In the genomic region with DNA sequence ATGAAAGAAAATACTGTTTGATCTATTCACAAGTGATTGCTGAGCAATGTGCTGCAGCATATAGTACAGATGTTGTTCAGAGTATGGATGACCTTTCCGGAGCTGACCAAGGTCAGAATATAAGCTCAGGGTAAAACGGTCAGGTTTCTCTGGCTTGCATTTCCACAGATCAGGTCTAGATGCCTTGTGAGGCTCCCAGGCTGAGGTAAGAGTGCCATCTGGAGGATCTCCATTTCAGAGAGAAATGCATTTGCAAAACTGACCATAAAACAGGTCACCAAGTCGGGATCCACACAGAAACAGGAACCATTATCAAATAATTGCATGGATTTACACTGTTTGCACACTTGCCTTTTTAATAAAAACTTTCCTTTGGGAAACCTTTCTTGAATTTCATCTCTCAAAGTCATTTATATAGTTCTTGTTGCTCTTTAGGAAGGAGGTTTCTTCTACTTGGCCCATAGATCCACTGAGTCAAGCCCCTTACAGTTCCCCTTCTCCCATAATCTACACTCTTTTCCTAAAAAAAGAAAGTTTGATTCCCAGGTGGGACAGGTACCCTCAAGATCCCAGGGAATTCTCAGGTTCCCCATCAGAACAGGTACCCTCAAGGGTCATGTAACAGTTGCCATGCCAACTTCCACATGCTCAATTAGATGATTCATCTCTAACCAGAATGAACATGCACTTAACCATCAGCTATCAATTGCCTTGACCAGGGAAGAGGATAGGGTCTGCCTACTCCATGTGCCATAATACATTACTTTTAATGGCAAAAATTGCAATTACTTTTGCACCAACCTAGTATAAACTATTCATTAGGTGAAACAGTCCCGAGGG, we compare ENCODE assay signal across 8 cellular contexts. TPM values are rescaled to one million over a fixed set of nuclear protein-coding genes. Genes with fewer than 3 reads are reported as not detected.
A peak's percentile ranks its signal among the peaks of the same experiment; 100 is the strongest.
DNase-seq lines count a peak whose midpoint lies in the region; ATAC-seq and TF ChIP-seq lines count a peak whose summit lies in the region.

No MANE protein-coding gene starts in this region.

- H2AFZ ChIP-seq in mammary epithelial cell (ENCODE audit: low read depth, low read length): no peak overlapping the region

- H3K9me3 Mint-ChIP-seq in activated T-cell treated with anti-CD3 and anti-CD28 coated beads, Interleukin-2, amount 50 U/mL, for 72 hours: no peaks in the 10 kb centered on the region
- no peaks in the 10 kb centered on the region for H3K9me3 Mint-ChIP-seq in activated T-cell treated with anti-CD3 and anti-CD28 coated beads, Interleukin-2, amount 50 U/mL, for 24 hours

- peak; percentile 6 to 9 for DNase-seq in activated T-cell treated with anti-CD3 and anti-CD28 coated beads, Interleukin-2, amount 50 U/mL, for 72 hours
- DNase-seq in activated T-cell treated with anti-CD3 and anti-CD28 coated beads, Interleukin-2, amount 50 U/mL, for 24 hours: no peak
- peak; percentile 38 for DNase-seq in NCI-H460 (ENCODE audit: extremely low read depth, low read depth)
- DNase-seq in mammary epithelial cell: peak; percentile 55
- peak; percentile 73 for DNase-seq in kidney glomerular epithelial cell (lab: John Stamatoyannopoulos, UW)
- DNase-seq in uterus: peak in 1 of 2 donors; percentile 24
- DNase-seq in NCI-H1436 treated with DMSO at 0.1 percent for 48 hours (lab: John Stamatoyannopoulos, UW): no peak
- no peak for DNase-seq in activated naive CD4-positive, alpha-beta T cell treated with anti-CD3 and anti-CD28 coated beads, Interleukin-2, amount 50 U/mL, for 16 hours

- BruUV-seq in mammary epithelial cell (replicated peaks; lab: Mats Ljungman, UMichigan): no TSS peak

- H3K27ac Mint-ChIP-seq in activated T-cell treated with anti-CD3 and anti-CD28 coated beads, Interleukin-2, amount 50 U/mL, for 72 hours: no peak overlapping the region
- no peak overlapping the region for H3K27ac Mint-ChIP-seq in activated T-cell treated with anti-CD3 and anti-CD28 coated beads, Interleukin-2, amount 50 U/mL, for 24 hours

- CTCF ChIA-PET in mammary epithelial cell (lab: Charles Lee; ENCODE audit: low non-redundant PET): interaction anchor here (0.6 to 0.7 kb wide), 2 partner anchors 212 to 347 kb away, joined by 3 to 6 read pairs; no protein-coding TSS in a partner anchor

- no peak overlapping the region for H3K9ac ChIP-seq in mammary epithelial cell (ENCODE audit: insufficient read depth, low read length)

- no peak overlapping the region for H3K4me2 ChIP-seq in mammary epithelial cell (ENCODE audit: insufficient read depth, low read depth, low read length)

- H3K4me3 ChIP-seq in mammary epithelial cell (replicated peaks in 1 of 3; ENCODE audit: insufficient read depth in 1 of 3, low read depth in 2 of 3, low read length in 3 of 3): no peak overlapping the region
- no peak overlapping the region for H3K4me3 ChIP-seq in uterus

- peaks cover 2% of the 10 kb centered on the region for H3K4me1 Mint-ChIP-seq in activated T-cell treated with anti-CD3 and anti-CD28 coated beads, Interleukin-2, amount 50 U/mL, for 72 hours (ENCODE audit: low read depth)
- H3K4me1 Mint-ChIP-seq in activated T-cell treated with anti-CD3 and anti-CD28 coated beads, Interleukin-2, amount 50 U/mL, for 24 hours (ENCODE audit: low read depth): peaks cover 2% of the 10 kb centered on the region

- no peak for ATAC-seq in activated T-cell treated with anti-CD3 and anti-CD28 coated beads, Interleukin-2, amount 50 U/mL, for 72 hours (replicated peaks in 1 of 2)

- H3K9me3 ChIP-seq in mammary epithelial cell (replicated peaks; ENCODE audit: insufficient read depth, low read length) (no peaks in the 10 kb centered on the region), uterus (no peaks in the 10 kb centered on the region)

- H3K36me3 Mint-ChIP-seq in activated T-cell treated with anti-CD3 and anti-CD28 coated beads, Interleukin-2, amount 50 U/mL, for 72 hours (ENCODE audit: insufficient read depth in 2 of 2): peaks cover 0 to 9% of the 10 kb centered on the region in 2 donors
- peaks cover 52% of the 10 kb centered on the region for H3K36me3 Mint-ChIP-seq in activated T-cell treated with anti-CD3 and anti-CD28 coated beads, Interleukin-2, amount 50 U/mL, for 24 hours (ENCODE audit: low read depth)

- H3K27me3 ChIP-seq in mammary epithelial cell (ENCODE audit: insufficient read depth, low read length): no peaks in the 10 kb centered on the region
- no peaks in the 10 kb centered on the region for H3K27me3 ChIP-seq in uterus

- H4K20me1 ChIP-seq in mammary epithelial cell (ENCODE audit: insufficient read depth, low read length): no peaks in the 10 kb centered on the region

- H3K36me3 ChIP-seq in mammary epithelial cell (ENCODE audit: insufficient read depth, low read length): peaks cover 5% of the 10 kb centered on the region
- H3K36me3 ChIP-seq in uterus: no peaks in the 10 kb centered on the region

- TF ChIP-seq CTCF in mammary epithelial cell (conservative IDR thresholded peaks at IDR 0.05 in 1 of 2, IDR thresholded peaks at IDR 0.05 in 1 of 2; ENCODE audit: extremely low read depth in 1 of 2, insufficient read depth in 1 of 2, low read depth in 1 of 2, low read length in 2 of 2) (peak; percentile 67 to 85), uterus (IDR thresholded peaks at IDR 0.05) (peak; percentile 35 to 58 (median 54))

- dilution Hi-C loops in mammary epithelial cell (cut with HindIII; ENCODE audit: low sequenced_read_pairs): no loop called here

- no peaks in the 10 kb centered on the region for H3K27me3 Mint-ChIP-seq in activated T-cell treated with anti-CD3 and anti-CD28 coated beads, Interleukin-2, amount 50 U/mL, for 72 hours (ENCODE audit: low read depth)
- no peaks in the 10 kb centered on the region for H3K27me3 Mint-ChIP-seq in activated T-cell treated with anti-CD3 and anti-CD28 coated beads, Interleukin-2, amount 50 U/mL, for 24 hours

- 13% methylated on average over 4 of the region's 4 CpGs for WGBS in mammary epithelial cell (ENCODE audit: low coverage, missing lambda C conversion rate)

- in situ Hi-C loops in mammary epithelial cell (cut with MboI; ENCODE audit: low sequenced_read_pairs in 2 of 2): loop anchor here (5.0 to 10.0 kb wide), 3 partner anchors 196 to 426 kb away; no protein-coding TSS in a partner anchor

- no peak for TF ChIP-seq POLR2A in uterus (IDR thresholded peaks at IDR 0.05)

- no peaks in the 10 kb centered on the region for H3K79me2 ChIP-seq in mammary epithelial cell (ENCODE audit: insufficient read depth, low read length)

- no peak overlapping the region for H3K4me3 Mint-ChIP-seq in activated T-cell treated with anti-CD3 and anti-CD28 coated beads, Interleukin-2, amount 50 U/mL, for 72 hours
- no peak overlapping the region for H3K4me3 Mint-ChIP-seq in activated T-cell treated with anti-CD3 and anti-CD28 coated beads, Interleukin-2, amount 50 U/mL, for 24 hours

- H3K4me1 ChIP-seq in mammary epithelial cell (ENCODE audit: insufficient read depth, low read length) (peaks cover 19% of the 10 kb centered on the region), uterus (no peaks in the 10 kb centered on the region)

- intact Hi-C loops in mammary epithelial cell (cut with micrococcal nuclease) (loop anchor here (1.0 to 5.0 kb wide), 6 partner anchors 184 to 426 kb away; a partner anchor contains a TSS), uterus (cut with DNase I; ENCODE audit: low total_unique reads) (no loop called here)

- no peak overlapping the region for H3K27ac ChIP-seq in mammary epithelial cell (ENCODE audit: insufficient read depth, low read depth, low read length)
- no peak overlapping the region for H3K27ac ChIP-seq in uterus

RNA-seq across cellular contexts. Expression of a gene that starts 25.0 kb away (rescaled TPM):
- 1 to 10 TPM in 1 of 2 donors, under 1 TPM in 1; 0.51 to 1.3 TPM for total RNA-seq in activated T-cell treated with anti-CD3 and anti-CD28 coated beads, Interleukin-2, amount 50 U/mL, for 72 hours
- 0.15 TPM in 1 of 2 replicates, not detected in the other for total RNA-seq in NCI-H460 (2014; rRNA removed; shearing (Covaris generic))
- 0.33 and 0.57 TPM in 2 replicates for polyA plus RNA-seq in NCI-H460 (2014; cell fraction: nucleus; rRNA removed)
- under 1 TPM; 0.33 to 0.68 TPM for total RNA-seq in mammary epithelial cell
- polyA plus RNA-seq in mammary epithelial cell: 0.15 TPM
- polyA minus RNA-seq in mammary epithelial cell: not detected
- 1 to 10 TPM in 2 of 4 donors, under 1 TPM in 1, not detected in 1; 0.29 to 2.1 (median 1.9) TPM for total RNA-seq in uterus

RNA-seq across cellular contexts. Expression of a gene that starts 42.4 kb away (rescaled TPM):
- 10 to 100 TPM; 13.7 to 16.6 TPM for total RNA-seq in activated T-cell treated with anti-CD3 and anti-CD28 coated beads, Interleukin-2, amount 50 U/mL, for 72 hours
- 14.3 and 15.0 TPM in 2 replicates for total RNA-seq in NCI-H460 (2014; rRNA removed; shearing (Covaris generic))
- polyA plus RNA-seq in NCI-H460 (2014; cell fraction: nucleus; rRNA removed): 9.6 and 11.1 TPM in 2 replicates
- 10 to 100 TPM; 18.6 to 22.5 TPM for total RNA-seq in mammary epithelial cell
- 14.8 TPM for polyA plus RNA-seq in mammary epithelial cell
- polyA minus RNA-seq in mammary epithelial cell: 22.5 TPM
- total RNA-seq in uterus: 100 to 1,000 TPM in 1 of 4 donors, 10 to 100 TPM in 2, 1 to 10 TPM in 1; 5.6 to 122 (median 19.5) TPM

RNA-seq across cellular contexts. Expression of a gene that starts 48.5 kb away (rescaled TPM):
- total RNA-seq in activated T-cell treated with anti-CD3 and anti-CD28 coated beads, Interleukin-2, amount 50 U/mL, for 72 hours: not detected
- not detected in 2 replicates for total RNA-seq in NCI-H460 (2014; rRNA removed; shearing (Covaris generic))
- polyA plus RNA-seq in NCI-H460 (2014; cell fraction: nucleus; rRNA removed): not detected in 2 replicates
- total RNA-seq in mammary epithelial cell (not detected), uterus (not detected)
- not detected for polyA plus RNA-seq in mammary epithelial cell
- not detected for polyA minus RNA-seq in mammary epithelial cell

Comparison
In these comparisons a context has a peak if more than half of its experiments do, and no peak if none do; other contexts are left out.
1. DNase-seq: peak in activated T-cell treated with anti-CD3 and anti-CD28 coated beads, Interleukin-2, amount 50 U/mL, for 72 hours (2 of 2), NCI-H460 (single experiment), mammary epithelial cell (single experiment) and kidney glomerular epithelial cell (single experiment); none in activated T-cell treated with anti-CD3 and anti-CD28 coated beads, Interleukin-2, amount 50 U/mL, for 24 hours (single experiment), NCI-H1436 treated with DMSO at 0.1 percent for 48 hours (single experiment) and activated naive CD4-positive, alpha-beta T cell treated with anti-CD3 and anti-CD28 coated beads, Interleukin-2, amount 50 U/mL, for 16 hours (single experiment).